7 cellular contexts compared by ENCODE assay signal in the genomic region with DNA sequence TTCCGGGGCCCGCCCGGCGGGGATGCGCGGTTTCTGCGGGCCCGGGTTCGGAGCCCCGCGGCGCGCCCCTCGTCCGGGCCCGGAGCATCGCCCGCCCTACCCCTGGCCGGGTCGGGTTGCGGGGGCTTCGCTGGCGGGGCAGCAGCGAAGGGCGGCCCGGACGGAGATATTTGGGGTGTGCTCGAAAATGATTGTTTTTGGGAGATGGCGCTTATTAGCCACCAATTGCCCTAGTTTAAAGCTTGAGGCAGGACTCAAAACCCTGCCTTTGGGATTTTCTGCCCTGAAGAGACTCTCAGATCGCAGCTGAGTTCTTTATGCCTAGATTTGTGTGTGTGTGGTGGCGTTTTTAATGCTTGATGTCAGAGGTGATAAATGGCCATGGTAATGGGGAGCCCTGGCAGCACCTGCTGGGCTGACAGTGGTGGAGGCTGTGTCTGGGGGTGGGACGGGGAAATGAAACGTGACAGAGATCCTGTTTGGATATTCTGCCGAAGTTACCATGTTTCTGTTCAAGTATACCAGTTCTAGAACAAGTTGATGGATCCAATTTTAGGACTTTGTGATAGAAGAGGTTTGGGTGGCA. TPM values are rescaled to one million over a fixed set of nuclear protein-coding genes. Genes with fewer than 3 reads are reported as not detected.
DNase-seq lines count a peak whose midpoint lies in the region; ATAC-seq and TF ChIP-seq lines count a peak whose summit lies in the region.

No MANE protein-coding gene starts in this region.

- H3K4me3 Mint-ChIP-seq in osteocyte (ENCODE audit: unreplicated experiment), result peak overlapping the region; percentile 93

- H3K27me3 ChIP-seq in esophagus (ENCODE audit: control insufficient read depth in 1 of 2, insufficient read depth in 2 of 2, low read length in 2 of 2), result no peaks in the 10 kb centered on the region

- H3K9me3 ChIP-seq in esophagus (ENCODE audit: control insufficient read depth in 2 of 2, insufficient read depth in 1 of 2, low read depth in 1 of 2, low read length in 1 of 2), result peaks cover 0 to 1% of the 10 kb centered on the region in 2 donors

- no peaks in the 10 kb centered on the region for H3K9me3 Mint-ChIP-seq in osteocyte (ENCODE audit: unreplicated experiment)

- H3K36me3 ChIP-seq in esophagus (ENCODE audit: control insufficient read depth in 2 of 2, insufficient read depth in 2 of 2, low read length in 1 of 2), result no peaks in the 10 kb centered on the region

- no peaks in the 10 kb centered on the region for H3K36me3 Mint-ChIP-seq in osteocyte (ENCODE audit: unreplicated experiment)

- no peak for TF ChIP-seq CTCF in GM12865 (IDR thresholded peaks at IDR 0.05; ENCODE audit: insufficient read depth, low read depth, low read length, missing control alignments)
- TF ChIP-seq CTCF in osteocyte (IDR thresholded peaks at IDR 0.05), result no peak

- H3K4me1 ChIP-seq in esophagus (ENCODE audit: control insufficient read depth in 2 of 2, insufficient read depth in 2 of 2, low read length in 1 of 2), result peaks cover 3 to 9% of the 10 kb centered on the region in 2 donors

- H3K4me3 ChIP-seq in GM12865 (ENCODE audit: low read depth, low read length) (peak overlapping the region; percentile 82), esophagus (ENCODE audit: low read depth in 1 of 2, low read length in 2 of 2) (peak overlapping the region; percentile 77 to 89)

- intact Hi-C loops in posterior cingulate gyrus (cut with DNase I), result loop anchor here (2.0 kb wide), 2 partner anchors 158 to 186 kb away; a partner anchor contains a TSS

- ATAC-seq in HG02938 (IDR thresholded peaks at IDR 0.05; ENCODE audit: unreplicated experiment) (peak; percentile 25), HG03439 (IDR thresholded peaks at IDR 0.05; ENCODE audit: unreplicated experiment) (no peak)

- H3K27me3 Mint-ChIP-seq in osteocyte (ENCODE audit: unreplicated experiment), result no peaks in the 10 kb centered on the region

- WGBS in esophagus, 2 donors, result 1 to 2% methylated on average over 34 of the region's 34 CpGs

- DNase-seq in GM12865 (ENCODE audit: low read depth) (peak; percentile 41), osteocyte (ENCODE audit: extremely low spot score, unreplicated experiment) (no peak), posterior cingulate gyrus (no peak)
- peak; percentile 50 for DNase-seq in activated CD4-positive, alpha-beta T cell treated with anti-CD3 and anti-CD28 coated beads for 48 hours

- peak overlapping the region; percentile 70 for H3K27ac Mint-ChIP-seq in osteocyte (ENCODE audit: unreplicated experiment)

- peaks cover 71% of the 10 kb centered on the region for H3K4me1 Mint-ChIP-seq in osteocyte (ENCODE audit: unreplicated experiment)

- peak overlapping the region; percentile 89 to 92 for H3K27ac ChIP-seq in esophagus (ENCODE audit: low read depth in 2 of 2, low read length in 1 of 2)

RNA-seq across cellular contexts. Expression of a gene that starts 0.6 kb away (rescaled TPM):
- polyA plus RNA-seq in esophagus, result 10 to 100 TPM in 1 of 2 donors, 1 to 10 TPM in 1; 9.2 to 11.2 TPM
- total RNA-seq in osteocyte, result 13.6 and 14.4 TPM in 2 replicates

RNA-seq across cellular contexts. Expression of a gene that starts 44.5 kb away (rescaled TPM):
- polyA plus RNA-seq in esophagus, result 10 to 100 TPM; 13.9 to 19.7 TPM
- total RNA-seq in osteocyte, result 0.51 TPM in 1 of 2 replicates, not detected in the other

RNA-seq across cellular contexts. Expression of a gene that starts 58.8 kb away (rescaled TPM):
- polyA plus RNA-seq in esophagus, result 10 to 100 TPM; 59.0 to 82.0 TPM
- 85.5 and 89.0 TPM in 2 replicates for total RNA-seq in osteocyte

Comparison
In these comparisons a context has a peak if more than half of its experiments do, and no peak if none do; other contexts are left out.
1. DNase-seq: peak in GM12865 (single experiment) and activated CD4-positive, alpha-beta T cell treated with anti-CD3 and anti-CD28 coated beads for 48 hours (single experiment); none in osteocyte (single experiment) and posterior cingulate gyrus (0 of 10).